ENCODE assay signal across 10 cellular contexts in genomic region chrX:154333837-154334271, GRCh38. TPM values are rescaled to one million over a fixed set of nuclear protein-coding genes. Genes with fewer than 3 reads are reported as not detected.
A peak's percentile ranks its signal among the peaks of the same experiment; 100 is the strongest.
DNase-seq lines count a peak whose midpoint lies in the region; ATAC-seq and TF ChIP-seq lines count a peak whose summit lies in the region.
"Had no signal": no experiment of that assay in that cellular context is flagged by ENCODE, and none has a peak within 500 bp of the region (broad histone marks: within the 10 kb centered on the region; RNA-seq: fewer than 3 reads in every experiment).

No MANE protein-coding gene starts in this region.

- TF ChIP-seq POLR2A in ovary (IDR thresholded peaks at IDR 0.05), result no peak

- peak overlapping the region; percentile 86 for H3K27ac Mint-ChIP-seq in T-helper 17 cell
- peak overlapping the region; percentile 92 for H3K27ac Mint-ChIP-seq in stimulated activated naive B cell treated with anti-CD40 and anti-IgM and Interleukin-4, amounts not matched to agents 10 μg/mL and 1 μg/mL and 100 μg/mL, for 72 hours

- no peak overlapping the region for H2BK15ac ChIP-seq in neuronal stem cell (ENCODE audit: low read length)

- no peak for TF ChIP-seq EP300 in ovary (IDR thresholded peaks at IDR 0.05)

- H3K4me1 Mint-ChIP-seq in activated T-cell treated with anti-CD3 and anti-CD28 coated beads, Interleukin-2, amount 50 U/mL, for 4 hours (ENCODE audit: low read depth), result peaks cover 26% of the 10 kb centered on the region
- peaks cover 10% of the 10 kb centered on the region for H3K4me1 Mint-ChIP-seq in T-helper 17 cell
- peaks cover 18 to 31% of the 10 kb centered on the region in 2 donors for H3K4me1 Mint-ChIP-seq in stimulated activated naive B cell treated with anti-CD40 and anti-IgM and Interleukin-4, amounts not matched to agents 10 μg/mL and 1 μg/mL and 100 μg/mL, for 72 hours

- H3K36me3 ChIP-seq in ovary, result no peaks in the 10 kb centered on the region
- H3K36me3 ChIP-seq in neuronal stem cell (replicated peaks in 1 of 2; ENCODE audit: control insufficient read depth in 2 of 2, insufficient read depth in 2 of 2, low read length in 2 of 2), result no peaks in the 10 kb centered on the region

- no peak for TF ChIP-seq CTCF in ovary (IDR thresholded peaks at IDR 0.05)

- H3K9me3 Mint-ChIP-seq in activated T-cell treated with anti-CD3 and anti-CD28 coated beads, Interleukin-2, amount 50 U/mL, for 4 hours, result no peaks in the 10 kb centered on the region
- no peaks in the 10 kb centered on the region for H3K9me3 Mint-ChIP-seq in stimulated activated naive B cell treated with anti-CD40 and anti-IgM and Interleukin-4, amounts not matched to agents 10 μg/mL and 1 μg/mL and 100 μg/mL, for 72 hours

- no peaks in the 10 kb centered on the region for H3K36me3 Mint-ChIP-seq in activated T-cell treated with anti-CD3 and anti-CD28 coated beads, Interleukin-2, amount 50 U/mL, for 4 hours (ENCODE audit: insufficient read depth)
- no peaks in the 10 kb centered on the region for H3K36me3 Mint-ChIP-seq in T-helper 17 cell (ENCODE audit: low read depth)
- peaks cover 0 to 3% of the 10 kb centered on the region in 2 donors for H3K36me3 Mint-ChIP-seq in stimulated activated naive B cell treated with anti-CD40 and anti-IgM and Interleukin-4, amounts not matched to agents 10 μg/mL and 1 μg/mL and 100 μg/mL, for 72 hours

- H3K18ac ChIP-seq in neuronal stem cell (ENCODE audit: low read length), result no peak overlapping the region

- H3K23ac ChIP-seq in neuronal stem cell (ENCODE audit: low read depth, low read length, poor library complexity), result no peak overlapping the region

- H3K4ac ChIP-seq in neuronal stem cell (ENCODE audit: low read length), result no peak overlapping the region

- H3K4me2 ChIP-seq in neuronal stem cell (ENCODE audit: insufficient read depth, low read length, poor library complexity, severe bottlenecking), result no peak overlapping the region

- no peak overlapping the region for H2BK120ac ChIP-seq in neuronal stem cell (ENCODE audit: low read depth, low read length)

- H3K9me3 ChIP-seq in T-helper 17 cell (ENCODE audit: control insufficient read depth, low read length, poor library complexity, severe bottlenecking) (no peaks in the 10 kb centered on the region), ovary (no peaks in the 10 kb centered on the region), neuronal stem cell (replicated peaks in 1 of 2; ENCODE audit: control insufficient read depth in 2 of 2, insufficient read depth in 1 of 2, low read depth in 1 of 2, low read length in 2 of 2) (no peaks in the 10 kb centered on the region)

- no peak overlapping the region for H3K27ac ChIP-seq in ovary
- H3K27ac ChIP-seq in neuronal stem cell (replicated peaks; ENCODE audit: low read length), result no peak overlapping the region

- no peak overlapping the region for H3K4me3 ChIP-seq in ovary
- H3K4me3 ChIP-seq in neuronal stem cell (ENCODE audit: low read length in 2 of 2), result no peak overlapping the region

- no peak overlapping the region for H2BK5ac ChIP-seq in neuronal stem cell (ENCODE audit: low read length)

- H3K4me1 ChIP-seq in ovary (ENCODE audit: insufficient read depth) (no peaks in the 10 kb centered on the region), neuronal stem cell (ENCODE audit: control insufficient read depth in 2 of 2, insufficient read depth in 1 of 2, low read depth in 1 of 2, low read length in 2 of 2) (peaks cover 3 to 6% of the 10 kb centered on the region in 2 donors)

- H4K91ac ChIP-seq in neuronal stem cell (ENCODE audit: low read depth, low read length, poor library complexity), result no peak overlapping the region

- no peak overlapping the region for H2BK12ac ChIP-seq in neuronal stem cell (ENCODE audit: low read length)

- no peaks in the 10 kb centered on the region for H3K79me1 ChIP-seq in neuronal stem cell (ENCODE audit: low read depth, low read length)

- intact Hi-C loops in ovary (cut with DNase I), result no loop called here

- no peak for DNase-seq in activated T-cell treated with anti-CD3 and anti-CD28 coated beads, Interleukin-2, amount 50 U/mL, for 4 hours
- no peak for DNase-seq in activated T-cell treated with anti-CD3 and anti-CD28 coated beads, Interleukin-2, amount 50 U/mL, for 1 hour
- DNase-seq in T-helper 17 cell (no peak), ovary (no peak), NCI-H1092 treated with DMSO at 0.1 percent for 48 hours (lab: John Stamatoyannopoulos, UW) (no peak), neuronal stem cell (ENCODE audit: low spot score) (no peak)
- no peak for DNase-seq in stimulated activated naive B cell treated with anti-CD40 and anti-IgM and Interleukin-4, amounts not matched to agents 10 μg/mL and 1 μg/mL and 100 μg/mL, for 72 hours

- no peak overlapping the region for H3K9ac ChIP-seq in neuronal stem cell (ENCODE audit: low read depth, low read length, poor library complexity)

- no peak overlapping the region for H2AFZ ChIP-seq in neuronal stem cell (ENCODE audit: low read length)

- no peak overlapping the region for H2AK5ac ChIP-seq in neuronal stem cell (ENCODE audit: low read depth, low read length)

- H3K4me3 Mint-ChIP-seq in activated T-cell treated with anti-CD3 and anti-CD28 coated beads, Interleukin-2, amount 50 U/mL, for 4 hours, result no peak overlapping the region
- peak overlapping the region; percentile 67 for H3K4me3 Mint-ChIP-seq in T-helper 17 cell
- H3K4me3 Mint-ChIP-seq in stimulated activated naive B cell treated with anti-CD40 and anti-IgM and Interleukin-4, amounts not matched to agents 10 μg/mL and 1 μg/mL and 100 μg/mL, for 72 hours, result peak overlapping the region; percentile 42 to 75

- WGBS in ovary, 3 donors, result 69 to 74% (median 72%) methylated on average over 6 of the region's 6 CpGs
- WGBS in neuronal stem cell (ENCODE audit: extremely low coverage in 2 of 2, insufficient read length in 2 of 2, insufficient replicate concordance in 1 of 2), 2 donors, result no CpG with 5 or more reads among the region's 6 CpGs

- no peak overlapping the region for H4K8ac ChIP-seq in neuronal stem cell (ENCODE audit: low read depth, low read length)

- no peak overlapping the region for H3K14ac ChIP-seq in neuronal stem cell (ENCODE audit: low read length)

- no peaks in the 10 kb centered on the region for H3K27me3 Mint-ChIP-seq in activated T-cell treated with anti-CD3 and anti-CD28 coated beads, Interleukin-2, amount 50 U/mL, for 4 hours (ENCODE audit: low read depth)
- no peaks in the 10 kb centered on the region for H3K27me3 Mint-ChIP-seq in T-helper 17 cell
- no peaks in the 10 kb centered on the region for H3K27me3 Mint-ChIP-seq in stimulated activated naive B cell treated with anti-CD40 and anti-IgM and Interleukin-4, amounts not matched to agents 10 μg/mL and 1 μg/mL and 100 μg/mL, for 72 hours

- H3K27me3 ChIP-seq in ovary (no peaks in the 10 kb centered on the region), neuronal stem cell (ENCODE audit: control insufficient read depth in 3 of 3, insufficient read depth in 3 of 3, low read depth in 1 of 3, low read length in 3 of 3) (peaks cover 0 to 54% (median 0%) of the 10 kb centered on the region in 3 experiments)

- ATAC-seq in activated T-cell treated with anti-CD3 and anti-CD28 coated beads, Interleukin-2, amount 50 U/mL, for 4 hours, result peak; percentile 20
- ATAC-seq in HG02981 (IDR thresholded peaks at IDR 0.05; ENCODE audit: unreplicated experiment) (peak; percentile 59), T-helper 17 cell (peak; percentile 49)
- ATAC-seq in stimulated activated naive B cell treated with anti-CD40 and anti-IgM and Interleukin-4, amounts not matched to agents 10 μg/mL and 1 μg/mL and 100 μg/mL, for 72 hours (replicated peaks), result peak; percentile 86 to 90

RNA-seq across cellular contexts. Expression of gene TKTL1, which starts 38.3 kb away (rescaled TPM):
- total RNA-seq in activated T-cell treated with anti-CD3 and anti-CD28 coated beads, Interleukin-2, amount 50 U/mL, for 4 hours, result not detected
- total RNA-seq in T-helper 17 cell (1 to 10 TPM; 3.0 to 4.2 TPM), ovary (under 1 TPM in 4 of 7 donors, not detected in 3; 0.12 to 0.36 (median 0.23) TPM)
- polyA plus RNA-seq in ovary, result under 1 TPM; 0.38 to 0.91 TPM
- polyA plus RNA-seq in neuronal stem cell (2013, experiment 1 of 2), result 2.4 TPM
- 2.1 TPM for polyA plus RNA-seq in neuronal stem cell (2013, experiment 2 of 2)
- total RNA-seq: MCF 10A had no signal
- polyA plus RNA-seq: AG04450 had no signal

RNA-seq across cellular contexts. Expression of gene TEX28, which starts 38.9 kb away (rescaled TPM):
- not detected for total RNA-seq in activated T-cell treated with anti-CD3 and anti-CD28 coated beads, Interleukin-2, amount 50 U/mL, for 4 hours
- total RNA-seq in T-helper 17 cell, result not detected
- not detected for total RNA-seq in ovary
- polyA plus RNA-seq in ovary, result not detected
- not detected for polyA plus RNA-seq in neuronal stem cell (2013, experiment 1 of 2)
- not detected for polyA plus RNA-seq in neuronal stem cell (2013, experiment 2 of 2)
- total RNA-seq: MCF 10A had no signal
- polyA plus RNA-seq: AG04450 had no signal

RNA-seq across cellular contexts. Expression of gene FLNA, which starts 40.6 kb away (rescaled TPM):
- 100 to 1,000 TPM; 765 to 924 (median 866) TPM for total RNA-seq in activated T-cell treated with anti-CD3 and anti-CD28 coated beads, Interleukin-2, amount 50 U/mL, for 4 hours
- 1,000 to 10,000 TPM; 1,780 to 2,536 TPM for total RNA-seq in T-helper 17 cell
- total RNA-seq in ovary, result 1,000 to 10,000 TPM in 4 of 7 donors, 100 to 1,000 TPM in 3; 327 to 2,249 (median 1,321) TPM
- polyA plus RNA-seq in ovary, result 100 to 1,000 TPM; 378 to 647 TPM
- polyA plus RNA-seq in neuronal stem cell (2013, experiment 1 of 2), result 215 TPM
- polyA plus RNA-seq in neuronal stem cell (2013, experiment 2 of 2), result 217 TPM

RNA-seq across cellular contexts. Expression of gene EMD, which starts 45.2 kb away (rescaled TPM):
- total RNA-seq in activated T-cell treated with anti-CD3 and anti-CD28 coated beads, Interleukin-2, amount 50 U/mL, for 4 hours, result 100 to 1,000 TPM; 107 to 113 (median 111) TPM
- total RNA-seq in T-helper 17 cell, result 100 to 1,000 TPM; 121 to 132 TPM
- total RNA-seq in ovary, result 100 to 1,000 TPM in 5 of 7 donors, 10 to 100 TPM in 2; 40.5 to 158 (median 107) TPM
- polyA plus RNA-seq in ovary, result 100 to 1,000 TPM in 1 of 2 donors, 10 to 100 TPM in 1; 55.1 to 146 TPM
- polyA plus RNA-seq in neuronal stem cell (2013, experiment 1 of 2), result 55.3 TPM
- polyA plus RNA-seq in neuronal stem cell (2013, experiment 2 of 2), result 56.6 TPM

Comparison
In these comparisons a context has a peak if more than half of its experiments do, and no peak if none do; other contexts are left out.
1. ATAC-seq: peak in every context shown above with its lines; median percentile 88 in stimulated activated naive B cell treated with anti-CD40 and anti-IgM and Interleukin-4, amounts not matched to agents 10 μg/mL and 1 μg/mL and 100 μg/mL, for 72 hours; 59 in HG02981; 49 in T-helper 17 cell; 20 in activated T-cell treated with anti-CD3 and anti-CD28 coated beads, Interleukin-2, amount 50 U/mL, for 4 hours.